8 cellular contexts compared by ENCODE assay signal in genomic region chr1:203267347-203267846, GRCh38. TPM values are rescaled to one million over a fixed set of nuclear protein-coding genes. Genes with fewer than 3 reads are reported as not detected.
DNase-seq lines count a peak whose midpoint lies in the region.

No MANE protein-coding gene starts in this region.

- no peaks in the 10 kb centered on the region for H3K9me3 ChIP-seq in esophagus (ENCODE audit: control insufficient read depth in 2 of 2, insufficient read depth in 1 of 2, low read depth in 1 of 2, low read length in 1 of 2)

- H3K27me3 ChIP-seq in esophagus (ENCODE audit: control insufficient read depth in 1 of 2, insufficient read depth in 2 of 2, low read length in 2 of 2), result no peaks in the 10 kb centered on the region

- no peaks in the 10 kb centered on the region for H3K36me3 ChIP-seq in esophagus (ENCODE audit: control insufficient read depth in 2 of 2, insufficient read depth in 2 of 2, low read length in 1 of 2)

- H3K4me3 ChIP-seq in Jurkat, Clone E6-1 (ENCODE audit: low read length), result peak overlapping the region; percentile 61
- H3K4me3 ChIP-seq in esophagus (ENCODE audit: low read depth in 1 of 2, low read length in 2 of 2), result peak overlapping the region; percentile 59 to 85

- peak overlapping the region; percentile 83 to 88 for H3K27ac ChIP-seq in esophagus (ENCODE audit: low read depth in 2 of 2, low read length in 1 of 2)

- peaks cover 3% of the 10 kb centered on the region in 2 donors for H3K4me1 ChIP-seq in esophagus (ENCODE audit: control insufficient read depth in 2 of 2, insufficient read depth in 2 of 2, low read length in 1 of 2)

- 0 to 1% methylated on average over 20 of the region's 20 CpGs for WGBS in esophagus, 2 donors

- DNase-seq in NCI-H1417 (lab: John Stamatoyannopoulos, UW) (peak; percentile 56 to 99 (median 85)), NCI-H1417 treated with DMSO at 0.1 percent for 48 hours (lab: John Stamatoyannopoulos, UW) (no peak), OCI-M2 (lab: John Stamatoyannopoulos, UW; ENCODE audit: unreplicated experiment) (peak; percentile 65), mucosa of gallbladder (ENCODE audit: low spot score) (peak; percentile 88)
- DNase-seq in Jurkat, Clone E6-1 (ENCODE audit: low read depth, low spot score), result peak; percentile 86
- DNase-seq in activated T-cell treated with anti-CD3 and anti-CD28 coated beads, Interleukin-2, amount 50 U/mL, for 1 hour, result peak; percentile 79
- peak; percentile 85 for DNase-seq in stimulated activated CD8-positive, alpha-beta memory T cell treated with anti-CD3 and anti-CD28 coated beads, Interleukin-4, amount 100 ng/mL, for 48 hours

RNA-seq across cellular contexts. Expression of gene BTG2, which starts 37.9 kb away (rescaled TPM):
- 7.1 TPM for polyA plus RNA-seq in Jurkat, Clone E6-1 (2012; ENCODE audit: insufficient read depth, insufficient read length)
- 10 to 100 TPM in 1 of 2 donors, 1 to 10 TPM in 1; 9.4 to 27.3 TPM for polyA plus RNA-seq in esophagus
- total RNA-seq in mucosa of gallbladder, result 111 TPM

RNA-seq across cellular contexts. Expression of gene CHIT1, which starts 37.9 kb away (rescaled TPM):
- not detected for polyA plus RNA-seq in Jurkat, Clone E6-1 (2012; ENCODE audit: insufficient read depth, insufficient read length)
- under 1 TPM in 1 of 2 donors, not detected in 1; 0.01 TPM for polyA plus RNA-seq in esophagus
- total RNA-seq in mucosa of gallbladder, result 0.06 TPM
